ENCODE assay signal across 13 cellular contexts in genomic region chr5:178642351-178642909, GRCh38. TPM values are rescaled to one million over a fixed set of nuclear protein-coding genes. Genes with fewer than 3 reads are reported as not detected.
DNase-seq lines count a peak whose midpoint lies in the region; ATAC-seq, FAIRE-seq and TF ChIP-seq lines count a peak whose summit lies in the region.
"Had no signal": no experiment of that assay in that cellular context is flagged by ENCODE, and none has a peak within 500 bp of the region (broad histone marks: within the 10 kb centered on the region; RNA-seq: fewer than 3 reads in every experiment).

No MANE protein-coding gene starts in this region.

- intact Hi-C loops in K562 (cut with micrococcal nuclease): no loop called here

- no peak for FAIRE-seq in K562 (lab: Jason Lieb, UNC)
- FAIRE-seq in keratinocyte (lab: Jason Lieb, UNC): peak; percentile 98

- H2AFZ ChIP-seq in K562 (ENCODE audit: low read depth, low read length): no peak overlapping the region
- H2AFZ ChIP-seq in keratinocyte (ENCODE audit: control insufficient read depth, low read length): no peak overlapping the region

- CTCF ChIA-PET in K562 (lab: Yijun Ruan, JAX; ENCODE audit: low intra/inter-chr PET ratio): no interaction called here
- CTCF ChIA-PET in activated CD4-positive, alpha-beta memory T cell treated with anti-CD3 and anti-CD28 coated beads, Interleukin-2, amount 10 ng/mL, durations not matched to agents 7 days and 5 days (lab: Charles Lee): no interaction called here

- H3K9me3 ChIP-seq in BE2C: no peaks in the 10 kb centered on the region
- no peaks in the 10 kb centered on the region for H3K9me3 ChIP-seq in K562 (replicated peaks; ENCODE audit: control insufficient read depth, insufficient read depth, low read depth, low read length)
- no peaks in the 10 kb centered on the region for H3K9me3 ChIP-seq in keratinocyte (ENCODE audit: control insufficient read depth, low read depth, low read length)

- no peak overlapping the region for H3K27ac Mint-ChIP-seq in activated CD4-positive, alpha-beta memory T cell treated with anti-CD3 and anti-CD28 coated beads, Interleukin-2, amount 10 ng/mL, durations not matched to agents 7 days and 5 days
- no peak overlapping the region for H3K27ac Mint-ChIP-seq in activated T-cell treated with anti-CD3 and anti-CD28 coated beads, Interleukin-2, amount 50 U/mL, for 72 hours
- H3K27ac Mint-ChIP-seq: activated naive CD8-positive, alpha-beta T cell treated with anti-CD3 and anti-CD28 coated beads for 36 hours; progenitor cell of endocrine pancreas had no signal

- H3K79me2 ChIP-seq in K562 (ENCODE audit: control insufficient read depth, insufficient read depth, low read length) (no peaks in the 10 kb centered on the region), keratinocyte (ENCODE audit: control insufficient read depth, insufficient read depth, low read length) (no peaks in the 10 kb centered on the region)

- no peaks in the 10 kb centered on the region for H3K36me3 Mint-ChIP-seq in activated CD4-positive, alpha-beta memory T cell treated with anti-CD3 and anti-CD28 coated beads, Interleukin-2, amount 10 ng/mL, durations not matched to agents 7 days and 5 days (ENCODE audit: low read depth)
- H3K36me3 Mint-ChIP-seq in activated T-cell treated with anti-CD3 and anti-CD28 coated beads, Interleukin-2, amount 50 U/mL, for 72 hours (ENCODE audit: insufficient read depth in 2 of 2): no peaks in the 10 kb centered on the region
- H3K36me3 Mint-ChIP-seq: activated naive CD8-positive, alpha-beta T cell treated with anti-CD3 and anti-CD28 coated beads for 36 hours had no signal

- no peak overlapping the region for H3K9ac ChIP-seq in K562 (ENCODE audit: insufficient read depth in 1 of 2, low read depth in 2 of 2, low read length in 2 of 2)
- H3K9ac ChIP-seq in keratinocyte (ENCODE audit: control insufficient read depth, extremely low read depth, insufficient read depth, low read length): no peak overlapping the region

- BruUV-seq in K562 (replicated peaks; lab: Mats Ljungman, UMichigan): no TSS peak

- TF ChIP-seq CTCF in BE2C (IDR thresholded peaks at IDR 0.05; ENCODE audit: low read depth, low read length) (no peak), K562 (IDR thresholded peaks at IDR 0.05 in 2 of 3, conservative IDR thresholded peaks at IDR 0.05 in 1 of 3; ENCODE audit: insufficient read depth in 2 of 3, low read depth in 1 of 3, low read length in 3 of 3) (no peak), keratinocyte (optimal IDR thresholded peaks at IDR 0.05 in 1 of 3, IDR thresholded peaks at IDR 0.05 in 1 of 3, conservative IDR thresholded peaks at IDR 0.05 in 1 of 3; ENCODE audit: extremely low read depth in 1 of 3, insufficient read depth in 2 of 3, low read length in 3 of 3) (no peak)

- no peaks in the 10 kb centered on the region for H3K27me3 ChIP-seq in BE2C
- peaks cover 3 to 42% of the 10 kb centered on the region in 2 experiments; a peak in 4 of 5 replicates for H3K27me3 ChIP-seq in K562 (ENCODE audit: control insufficient read depth in 2 of 2, insufficient read depth in 2 of 2, low read length in 2 of 2)
- H3K27me3 ChIP-seq in keratinocyte (ENCODE audit: control insufficient read depth, extremely low read depth, insufficient read depth, low read length): no peaks in the 10 kb centered on the region

- no peak for TF ChIP-seq POLR2A in K562 (conservative IDR thresholded peaks at IDR 0.05)

- no peak for TF ChIP-seq EP300 in Ishikawa (IDR thresholded peaks at IDR 0.05; ENCODE audit: borderline replicate concordance)
- TF ChIP-seq EP300 in K562 (IDR thresholded peaks at IDR 0.05; ENCODE audit: low read length): no peak

- H3K4me2 ChIP-seq in K562 (ENCODE audit: insufficient read depth, low read length) (no peak overlapping the region), keratinocyte (ENCODE audit: control insufficient read depth, extremely low read depth, insufficient read depth, low read depth, low read length) (peak overlapping the region; percentile 56)

- no peak for TF ChIP-seq RAD21 in Ishikawa (IDR thresholded peaks at IDR 0.05; ENCODE audit: low read depth)
- TF ChIP-seq RAD21 in K562 (CRISPR knock-in tag; conservative IDR thresholded peaks at IDR 0.05 in 1 of 2, IDR thresholded peaks at IDR 0.05 in 1 of 2): no peak

- H3K9me3 Mint-ChIP-seq in activated CD4-positive, alpha-beta memory T cell treated with anti-CD3 and anti-CD28 coated beads, Interleukin-2, amount 10 ng/mL, durations not matched to agents 7 days and 5 days: peaks cover 2% of the 10 kb centered on the region
- no peaks in the 10 kb centered on the region for H3K9me3 Mint-ChIP-seq in activated T-cell treated with anti-CD3 and anti-CD28 coated beads, Interleukin-2, amount 50 U/mL, for 72 hours
- H3K9me3 Mint-ChIP-seq: activated naive CD8-positive, alpha-beta T cell treated with anti-CD3 and anti-CD28 coated beads for 36 hours had no signal

- H3K4me1 Mint-ChIP-seq in activated CD4-positive, alpha-beta memory T cell treated with anti-CD3 and anti-CD28 coated beads, Interleukin-2, amount 10 ng/mL, durations not matched to agents 7 days and 5 days: no peaks in the 10 kb centered on the region
- no peaks in the 10 kb centered on the region for H3K4me1 Mint-ChIP-seq in activated T-cell treated with anti-CD3 and anti-CD28 coated beads, Interleukin-2, amount 50 U/mL, for 72 hours (ENCODE audit: low read depth)
- H3K4me1 Mint-ChIP-seq: activated naive CD8-positive, alpha-beta T cell treated with anti-CD3 and anti-CD28 coated beads for 36 hours had no signal

- DNase-seq in BE2C (peak; percentile 93), K562 (ENCODE audit: extremely low read depth in 1 of 4, low spot score in 3 of 4) (no peak), keratinocyte (ENCODE audit: low read depth, low spot score) (peak; percentile 98)
- no peak for DNase-seq in activated CD4-positive, alpha-beta memory T cell treated with anti-CD3 and anti-CD28 coated beads, Interleukin-2, amount 10 ng/mL, durations not matched to agents 7 days and 5 days
- no peak for DNase-seq in activated T-cell treated with anti-CD3 and anti-CD28 coated beads, Interleukin-2, amount 50 U/mL, for 72 hours
- DNase-seq: activated CD4-positive, alpha-beta T cell treated with anti-CD3 and anti-CD28 coated beads, Interleukin-2, amount 50 U/mL, for 48 hours; activated naive CD8-positive, alpha-beta T cell treated with anti-CD3 and anti-CD28 coated beads for 36 hours; erythroblast; NCI-H1092 treated with DMSO at 0.1 percent for 48 hours had no signal

- H3K27me3 Mint-ChIP-seq in activated CD4-positive, alpha-beta memory T cell treated with anti-CD3 and anti-CD28 coated beads, Interleukin-2, amount 10 ng/mL, durations not matched to agents 7 days and 5 days: no peaks in the 10 kb centered on the region
- no peaks in the 10 kb centered on the region for H3K27me3 Mint-ChIP-seq in activated T-cell treated with anti-CD3 and anti-CD28 coated beads, Interleukin-2, amount 50 U/mL, for 72 hours (ENCODE audit: low read depth)
- H3K27me3 Mint-ChIP-seq: activated naive CD8-positive, alpha-beta T cell treated with anti-CD3 and anti-CD28 coated beads for 36 hours; progenitor cell of endocrine pancreas had no signal

- no peak for ATAC-seq in K562
- no peak for ATAC-seq in GM19455 (IDR thresholded peaks at IDR 0.05; ENCODE audit: unreplicated experiment)
- no peak for ATAC-seq in GM21515 (IDR thresholded peaks at IDR 0.05; ENCODE audit: unreplicated experiment)
- ATAC-seq in activated T-cell treated with anti-CD3 and anti-CD28 coated beads, Interleukin-2, amount 50 U/mL, for 72 hours (replicated peaks in 1 of 2): no peak

- dilution Hi-C loops in keratinocyte (cut with MboI; ENCODE audit: extremely low pct_ligation_motif_present, low sequenced_read_pairs): no loop called here

- H4K20me1 ChIP-seq in K562 (replicated peaks; ENCODE audit: control insufficient read depth, insufficient read depth, low read length) (no peaks in the 10 kb centered on the region), keratinocyte (ENCODE audit: control insufficient read depth, extremely low read depth, insufficient read depth, low read length) (no peaks in the 10 kb centered on the region)

- H3K9me1 ChIP-seq in K562 (ENCODE audit: control insufficient read depth, insufficient read depth, low read length) (no peaks in the 10 kb centered on the region), keratinocyte (ENCODE audit: control insufficient read depth, extremely low read depth, insufficient read depth, low read length) (no peaks in the 10 kb centered on the region)

- 0% methylated on average over 1 of the region's 1 CpG for WGBS in K562 (ENCODE audit: insufficient coverage, low coverage, missing lambda C conversion rate)

- H3K27ac ChIP-seq in K562 (ENCODE audit: extremely low read depth, low read depth, low read length) (no peak overlapping the region), keratinocyte (ENCODE audit: control insufficient read depth, insufficient read depth, low read length) (peak overlapping the region; percentile 11)

- peaks cover 10% of the 10 kb centered on the region for H3K4me1 ChIP-seq in BE2C
- H3K4me1 ChIP-seq in K562 (replicated peaks in 1 of 2; ENCODE audit: control insufficient read depth in 2 of 2, insufficient read depth in 2 of 2, low read length in 2 of 2): no peaks in the 10 kb centered on the region
- H3K4me1 ChIP-seq in keratinocyte (ENCODE audit: control insufficient read depth, extremely low read depth, insufficient read depth, low read length): peaks cover 20% of the 10 kb centered on the region

- in situ Hi-C loops in K562 (cut with MboI): no loop called here

- no peak overlapping the region for H3K4me3 Mint-ChIP-seq in activated CD4-positive, alpha-beta memory T cell treated with anti-CD3 and anti-CD28 coated beads, Interleukin-2, amount 10 ng/mL, durations not matched to agents 7 days and 5 days
- no peak overlapping the region for H3K4me3 Mint-ChIP-seq in activated T-cell treated with anti-CD3 and anti-CD28 coated beads, Interleukin-2, amount 50 U/mL, for 72 hours
- H3K4me3 Mint-ChIP-seq: activated naive CD8-positive, alpha-beta T cell treated with anti-CD3 and anti-CD28 coated beads for 36 hours had no signal

- POLR2A ChIA-PET in K562 (lab: Yijun Ruan, JAX): interaction anchor here (1.1 kb wide), 2 partner anchors 11 to 16 kb away, joined by 3 to 7 read pairs; no protein-coding TSS in a partner anchor
- POLR2A ChIA-PET in activated CD4-positive, alpha-beta memory T cell treated with anti-CD3 and anti-CD28 coated beads, Interleukin-2, amount 10 ng/mL, durations not matched to agents 7 days and 5 days (lab: Charles Lee): no interaction called here

- H3K4me3 ChIP-seq in BE2C (ENCODE audit: low read depth, low read length) (no peak overlapping the region), K562 (no peak overlapping the region), keratinocyte (ENCODE audit: control insufficient read depth in 2 of 3, extremely low read depth in 1 of 3, insufficient read depth in 2 of 3, low read depth in 1 of 3, low read length in 3 of 3) (peak overlapping the region in 1 of 3 experiments; percentile 1)

- H3K36me3 ChIP-seq in BE2C: no peaks in the 10 kb centered on the region
- H3K36me3 ChIP-seq in K562 (ENCODE audit: control insufficient read depth, insufficient read depth, low read length): no peaks in the 10 kb centered on the region
- no peaks in the 10 kb centered on the region for H3K36me3 ChIP-seq in keratinocyte (ENCODE audit: control insufficient read depth in 2 of 2, extremely low read depth in 1 of 2, insufficient read depth in 2 of 2, low read length in 2 of 2)

RNA-seq across cellular contexts. Expression of gene CLK4, which starts 15.6 kb away (rescaled TPM):
- polyA plus RNA-seq in BE2C (2012; ENCODE audit: insufficient read depth, insufficient read length, low read depth): 17.3 TPM
- total RNA-seq in K562 (2011; cell fraction: chromatin; rRNA removed; ENCODE audit: low replicate concordance): 59.0 and 147 TPM in 2 replicates
- 30.5 and 35.3 TPM in 2 replicates for total RNA-seq in K562 (2011; cell fraction: nucleolus; rRNA removed)
- total RNA-seq in K562 (2011; cell fraction: nucleoplasm; rRNA removed): 75.2 and 130 TPM in 2 replicates
- 17.0 and 18.5 TPM in 2 replicates for total RNA-seq in K562 (2014; rRNA removed)
- total RNA-seq in K562 (2014; rRNA removed; fragmentation: Illumina TruSeq; extraction: Trizol): 17.3 and 17.7 TPM in 2 replicates
- total RNA-seq in K562 (2015; rRNA removed; fragmentation: Illumina TruSeq; extraction: Trizol): 20.3 and 22.6 TPM in 2 replicates
- 11.8 and 13.0 TPM in 2 replicates for total RNA-seq in K562 (2021)
- polyA plus RNA-seq in K562 (2011; rRNA removed): 21.1 and 23.1 TPM in 2 replicates
- polyA plus RNA-seq in K562 (2011; cell fraction: cytosol; rRNA removed): 3.1 and 7.4 TPM in 2 replicates
- polyA plus RNA-seq in K562 (2011; cell fraction: nucleus; rRNA removed): 60.8 and 88.8 TPM in 2 replicates
- polyA plus RNA-seq in K562 (2012): 9.0 and 9.9 TPM in 2 replicates
- 9.6 and 10.5 TPM in 2 replicates for polyA plus RNA-seq in K562 (2014; fragmentation: Illumina TruSeq; extraction: Trizol)
- polyA plus RNA-seq in K562 (2014; fragmentation: Nextera tagmentation; extraction: Ambion mirVana): 10 to 100 TPM; 12.9 to 13.9 TPM
- 11.9 and 14.6 TPM in 2 replicates for polyA plus RNA-seq in K562 (2014; rRNA removed)
- 69.5 and 71.9 TPM in 2 replicates for polyA minus RNA-seq in K562 (2011; rRNA and poly(A)+ RNA removed)
- 6.1 and 7.1 TPM in 2 replicates for polyA minus RNA-seq in K562 (2011; cell fraction: cytosol; rRNA and poly(A)+ RNA removed)
- 71.5 and 133 TPM in 2 replicates for polyA minus RNA-seq in K562 (2011; cell fraction: nucleus; rRNA and poly(A)+ RNA removed)
- polyA plus RNA-seq in keratinocyte: 10.7 to 17.3 TPM (median 11.6 TPM) in 3 replicates
- polyA plus RNA-seq in keratinocyte (2011; ENCODE audit: low read depth): 23.6 TPM
- polyA plus RNA-seq in keratinocyte (2011; cell fraction: cytosol; rRNA removed): 3.2 and 6.5 TPM in 2 replicates
- 27.0 and 40.9 TPM in 2 replicates for polyA plus RNA-seq in keratinocyte (2011; cell fraction: nucleus; rRNA removed)
- polyA plus RNA-seq in keratinocyte (2012; ENCODE audit: low replicate concordance): 8.8 and 17.5 TPM in 2 replicates
- polyA minus RNA-seq in keratinocyte: 2.7 to 25.6 TPM (median 10.2 TPM) in 3 replicates
- polyA minus RNA-seq in keratinocyte (2011; cell fraction: cytosol; rRNA and poly(A)+ RNA removed): 1.5 TPM
- polyA minus RNA-seq in keratinocyte (2011; cell fraction: nucleus; rRNA and poly(A)+ RNA removed): 13.1 and 19.1 TPM in 2 replicates
- total RNA-seq in activated CD4-positive, alpha-beta memory T cell treated with anti-CD3 and anti-CD28 coated beads, Interleukin-2, amount 10 ng/mL, durations not matched to agents 7 days and 5 days: 10 to 100 TPM; 29.5 to 32.0 TPM
- total RNA-seq in activated T-cell treated with anti-CD3 and anti-CD28 coated beads, Interleukin-2, amount 50 U/mL, for 72 hours: 10 to 100 TPM; 34.0 to 35.2 TPM

RNA-seq across cellular contexts. Expression of gene COL23A1, which starts 52.2 kb away (rescaled TPM):
- polyA plus RNA-seq in BE2C (2012; ENCODE audit: insufficient read depth, insufficient read length, low read depth): not detected
- total RNA-seq in K562 (2011; cell fraction: chromatin; rRNA removed; ENCODE audit: low replicate concordance): not detected in 2 replicates
- total RNA-seq in K562 (2011; cell fraction: nucleolus; rRNA removed): not detected in 2 replicates
- not detected in 2 replicates for total RNA-seq in K562 (2011; cell fraction: nucleoplasm; rRNA removed)
- not detected in 2 replicates for total RNA-seq in K562 (2014; rRNA removed)
- not detected in 2 replicates for total RNA-seq in K562 (2014; rRNA removed; fragmentation: Illumina TruSeq; extraction: Trizol)
- total RNA-seq in K562 (2015; rRNA removed; fragmentation: Illumina TruSeq; extraction: Trizol): not detected in 2 replicates
- total RNA-seq in K562 (2021): 0.09 TPM in 1 of 2 replicates, not detected in the other
- not detected in 2 replicates for polyA plus RNA-seq in K562 (2011; rRNA removed)
- not detected in 2 replicates for polyA plus RNA-seq in K562 (2011; cell fraction: cytosol; rRNA removed)
- 0.04 and 0.08 TPM in 2 replicates for polyA plus RNA-seq in K562 (2011; cell fraction: nucleus; rRNA removed)
- polyA plus RNA-seq in K562 (2012): 0.08 and 0.18 TPM in 2 replicates
- not detected in 2 replicates for polyA plus RNA-seq in K562 (2014; fragmentation: Illumina TruSeq; extraction: Trizol)
- polyA plus RNA-seq in K562 (2014; fragmentation: Nextera tagmentation; extraction: Ambion mirVana): not detected
- polyA plus RNA-seq in K562 (2014; rRNA removed): 0.09 TPM in 1 of 2 replicates, not detected in the other
- polyA minus RNA-seq in K562 (2011; rRNA and poly(A)+ RNA removed): not detected in 2 replicates
- polyA minus RNA-seq in K562 (2011; cell fraction: cytosol; rRNA and poly(A)+ RNA removed): not detected in 2 replicates
- polyA minus RNA-seq in K562 (2011; cell fraction: nucleus; rRNA and poly(A)+ RNA removed): 0.13 TPM in 1 of 2 replicates, not detected in the other
- 0.05 TPM in 1 of 3 replicates, not detected in the others for polyA plus RNA-seq in keratinocyte
- not detected for polyA plus RNA-seq in keratinocyte (2011; ENCODE audit: low read depth)
- polyA plus RNA-seq in keratinocyte (2011; cell fraction: cytosol; rRNA removed): not detected in 2 replicates
- 0.15 and 0.21 TPM in 2 replicates for polyA plus RNA-seq in keratinocyte (2011; cell fraction: nucleus; rRNA removed)
- 0.03 and 0.21 TPM in 2 replicates for polyA plus RNA-seq in keratinocyte (2012; ENCODE audit: low replicate concordance)
- 0.07 TPM in 1 of 3 replicates, not detected in the others for polyA minus RNA-seq in keratinocyte
- not detected for polyA minus RNA-seq in keratinocyte (2011; cell fraction: cytosol; rRNA and poly(A)+ RNA removed)
- 0.16 and 0.21 TPM in 2 replicates for polyA minus RNA-seq in keratinocyte (2011; cell fraction: nucleus; rRNA and poly(A)+ RNA removed)
- total RNA-seq in activated CD4-positive, alpha-beta memory T cell treated with anti-CD3 and anti-CD28 coated beads, Interleukin-2, amount 10 ng/mL, durations not matched to agents 7 days and 5 days: under 1 TPM; 0.10 to 0.18 TPM
- total RNA-seq in activated T-cell treated with anti-CD3 and anti-CD28 coated beads, Interleukin-2, amount 50 U/mL, for 72 hours: under 1 TPM; 0.44 to 0.86 TPM

Comparison
In these comparisons a context has a peak if more than half of its experiments do, and no peak if none do; other contexts are left out.
1. DNase-seq: peak in BE2C (single experiment) and keratinocyte (single experiment); none in K562 (0 of 4), activated CD4-positive, alpha-beta memory T cell treated with anti-CD3 and anti-CD28 coated beads, Interleukin-2, amount 10 ng/mL, durations not matched to agents 7 days and 5 days (single experiment) and activated T-cell treated with anti-CD3 and anti-CD28 coated beads, Interleukin-2, amount 50 U/mL, for 72 hours (0 of 2).